ENCODE assay signal across 1 cellular context in the genomic region with DNA sequence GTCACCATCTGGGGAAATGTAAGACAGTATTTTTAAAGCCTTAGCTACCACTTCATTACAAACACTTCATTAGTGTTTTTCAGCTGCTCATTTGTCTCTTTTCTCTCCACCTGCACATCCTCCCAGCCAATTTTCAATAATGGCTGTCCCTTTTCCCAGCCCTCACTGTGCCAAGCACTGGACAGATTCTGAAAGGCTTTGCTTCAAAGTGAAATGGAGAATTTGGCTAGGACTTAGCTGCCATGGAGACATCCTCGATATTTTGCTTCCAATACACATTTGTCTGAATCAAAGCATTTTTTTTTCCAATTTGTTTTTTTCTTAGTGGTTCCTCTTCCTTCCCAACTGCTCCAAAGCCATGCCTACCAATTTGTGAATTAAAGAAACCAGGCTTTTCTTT.
TF ChIP-seq lines count a peak whose summit lies in the region.

No MANE protein-coding gene starts in this region.

TF ChIP-seq in GM23338, 12 proteins besides CTCF, POLR2A, EP300 and RAD21 (continued from another document):
- TF ChIP-seq POLR2AphosphoS5 (IDR thresholded peaks at IDR 0.05; ENCODE audit: low read depth) (no peak), ZNF462 (CRISPR knock-in tag; IDR thresholded peaks at IDR 0.05) (no peak), NANOG (IDR thresholded peaks at IDR 0.05; ENCODE audit: borderline replicate concordance) (no peak), JUNB (IDR thresholded peaks at IDR 0.05; ENCODE audit: unreplicated experiment) (no peak), CREB1 (CRISPR knock-in tag; IDR thresholded peaks at IDR 0.05; ENCODE audit: low read depth) (no peak), STAT1 (IDR thresholded peaks at IDR 0.05; ENCODE audit: unreplicated experiment) (no peak), EZH2phosphoT487 (IDR thresholded peaks at IDR 0.05; ENCODE audit: unreplicated experiment) (no peak)
